18 cellular contexts compared by ENCODE assay signal in genomic region chr4:94595013-94595412, GRCh38.
DNase-seq lines count a peak whose midpoint lies in the region; ATAC-seq and TF ChIP-seq lines count a peak whose summit lies in the region.
"Had no signal": no experiment of that assay in that cellular context is flagged by ENCODE, and none has a peak within 500 bp of the region (broad histone marks: within the 10 kb centered on the region; RNA-seq: fewer than 3 reads in every experiment).

No MANE protein-coding gene starts in this region.

- H3F3A ChIP-seq in smooth muscle cell (ENCODE audit: low read depth): peaks cover 5% of the 10 kb centered on the region

- CTCF ChIA-PET in RWPE1 (lab: Yijun Ruan, JAX): interaction anchor here (0.7 kb wide), 1 partner anchor 16 kb away, joined by 5 read pairs; no protein-coding TSS in a partner anchor

- intact Hi-C loops in Right ventricle myocardium superior (cut with DNase I) (loop anchor here (5.0 kb wide), 1 partner anchor 188 kb away; no protein-coding TSS in a partner anchor), cardiac septum (cut with DNase I) (loop anchor here (5.0 to 10.0 kb wide), 2 partner anchors 188 to 290 kb away; no protein-coding TSS in a partner anchor)

- peaks cover 6% of the 10 kb centered on the region for H4K20me1 ChIP-seq in smooth muscle cell (ENCODE audit: low read depth)

- peaks cover 12% of the 10 kb centered on the region for H3K79me2 ChIP-seq in smooth muscle cell (ENCODE audit: low read depth)

- no peaks in the 10 kb centered on the region for H3K9me3 ChIP-seq in smooth muscle cell (replicated peaks; ENCODE audit: low read depth)
- H3K9me3 ChIP-seq: BE2C had no signal

- no peak overlapping the region for H3K9ac ChIP-seq in smooth muscle cell (ENCODE audit: low read depth)

- peaks cover 5% of the 10 kb centered on the region for H3K9me3 Mint-ChIP-seq in nephron progenitor cell
- H3K9me3 Mint-ChIP-seq: CD4-positive, CD25-positive, alpha-beta regulatory T cell had no signal

- H3K4me2 ChIP-seq in smooth muscle cell: no peak overlapping the region
- H3K4me2 ChIP-seq: PC-9 had no signal

- DNase-seq in Right ventricle myocardium superior (no peak), cardiac septum (ENCODE audit: low spot score) (no peak), UCSD-AML1 (lab: John Stamatoyannopoulos, UW; ENCODE audit: unreplicated experiment) (peak; percentile 5), nephron progenitor cell (no peak), smooth muscle cell (lab: John Stamatoyannopoulos, UW; ENCODE audit: unreplicated experiment) (no peak), RWPE1 (ENCODE audit: low spot score) (no peak), NCI-H524 treated with DMSO at 0.1 percent for 48 hours (lab: John Stamatoyannopoulos, UW) (no peak)
- DNase-seq in NK-92 treated with Interleukin-12 subunit alpha and Interleukin-12 subunit beta, amount 100 ng/mL, for 24 hours (lab: John Stamatoyannopoulos, UW): no peak
- DNase-seq: BE2C; CD4-positive, CD25-positive, alpha-beta regulatory T cell; COR-L47; DMS153; GF-D8; NCI-H1417 treated with DMSO at 0.1 percent for 48 hours; NCI-H187 treated with DMSO at 0.1 percent for 48 hours; NCI-H2227 treated with DMSO at 0.1 percent for 48 hours; NCI-H510A treated with DMSO at 0.1 percent for 48 hours had no signal

- no peak overlapping the region for H3K4me3 Mint-ChIP-seq in nephron progenitor cell
- H3K4me3 Mint-ChIP-seq: CD4-positive, CD25-positive, alpha-beta regulatory T cell had no signal

- H3K4me3 ChIP-seq in smooth muscle cell: no peak overlapping the region
- H3K4me3 ChIP-seq: PC-9 had no signal

- POLR2A ChIA-PET in RWPE1 (lab: Yijun Ruan, JAX; ENCODE audit: low non-redundant PET): no interaction called here

- H3K27ac ChIP-seq in smooth muscle cell (ENCODE audit: low read depth) (peak overlapping the region; percentile 22), RWPE1 (no peak overlapping the region)
- H3K27ac ChIP-seq: PC-9 had no signal

- peaks cover 8% of the 10 kb centered on the region for H3K4me1 Mint-ChIP-seq in nephron progenitor cell

- no peak for TF ChIP-seq CTCF in nephron progenitor cell (IDR thresholded peaks at IDR 0.05)
- TF ChIP-seq CTCF in smooth muscle cell (IDR thresholded peaks at IDR 0.05; ENCODE audit: borderline replicate concordance, insufficient read depth, poor library complexity, severe bottlenecking): no peak
- no peak for TF ChIP-seq CTCF in RWPE1 (conservative IDR thresholded peaks at IDR 0.05; ENCODE audit: low read depth)

- H3K27me3 Mint-ChIP-seq in nephron progenitor cell (ENCODE audit: low read depth, poor library complexity): no peaks in the 10 kb centered on the region
- H3K27me3 Mint-ChIP-seq: CD4-positive, CD25-positive, alpha-beta regulatory T cell had no signal

- peaks cover 5% of the 10 kb centered on the region for H3K36me3 ChIP-seq in smooth muscle cell (ENCODE audit: low read depth)

- peak overlapping the region; percentile 52 for H3K27ac Mint-ChIP-seq in nephron progenitor cell
- H3K27ac Mint-ChIP-seq: CD4-positive, CD25-positive, alpha-beta regulatory T cell had no signal

- H3K36me3 Mint-ChIP-seq in nephron progenitor cell (ENCODE audit: low read depth): peaks cover 45% of the 10 kb centered on the region

- H2AFZ ChIP-seq in smooth muscle cell (ENCODE audit: low read depth): no peak overlapping the region
- H2AFZ ChIP-seq: PC-9 had no signal

- ATAC-seq in Right ventricle myocardium superior (ENCODE audit: poor library complexity): peak; percentile 6

- H3K27me3 ChIP-seq in smooth muscle cell (ENCODE audit: low read depth): no peaks in the 10 kb centered on the region
- H3K27me3 ChIP-seq: BE2C had no signal

- WGBS in smooth muscle cell (ENCODE audit: low lambda C conversion rate): 78% methylated on average over 1 of the region's 1 CpG

- H3K4me1 ChIP-seq in smooth muscle cell (ENCODE audit: low read depth): no peaks in the 10 kb centered on the region
